21 cellular contexts compared by ENCODE assay signal in genomic region chr4:101236097-101236496, GRCh38.
DNase-seq lines count a peak whose midpoint lies in the region; ATAC-seq, FAIRE-seq and TF ChIP-seq lines count a peak whose summit lies in the region.
"Had no signal": no experiment of that assay in that cellular context is flagged by ENCODE, and none has a peak within 500 bp of the region (broad histone marks: within the 10 kb centered on the region; RNA-seq: fewer than 3 reads in every experiment).

No MANE protein-coding gene starts in this region.

- H3K27ac ChIP-seq in 22Rv1, result peak overlapping the region; percentile 97
- no peak overlapping the region for H3K27ac ChIP-seq in gastrocnemius medialis
- no peak overlapping the region for H3K27ac ChIP-seq in dorsolateral prefrontal cortex
- H3K27ac ChIP-seq: A549, Peyer's patch had no signal

- no peaks in the 10 kb centered on the region for H3K27me3 Mint-ChIP-seq in dendritic cell treated with granulocyte-macrophage colony-stimulating factor and Interleukin-4, amounts not matched to agents 40 ng/mL and 50 ng/mL, for 4 days
- H3K27me3 Mint-ChIP-seq in activated CD4-positive, alpha-beta memory T cell treated with anti-CD3 and anti-CD28 coated beads, Interleukin-2, amount 10 ng/mL, durations not matched to agents 7 days and 5 days, result no peaks in the 10 kb centered on the region

- CTCF ChIA-PET in activated CD4-positive, alpha-beta memory T cell treated with anti-CD3 and anti-CD28 coated beads, Interleukin-2, amount 10 ng/mL, durations not matched to agents 7 days and 5 days (lab: Charles Lee), result no interaction called here

- POLR2A ChIA-PET in activated CD4-positive, alpha-beta memory T cell treated with anti-CD3 and anti-CD28 coated beads, Interleukin-2, amount 10 ng/mL, durations not matched to agents 7 days and 5 days (lab: Charles Lee), result interaction anchor here (0.6 kb wide), 1 partner anchor 99 kb away, joined by 3 read pairs; no protein-coding TSS in a partner anchor

- peak overlapping the region; percentile 37 for H3K27ac Mint-ChIP-seq in dendritic cell treated with granulocyte-macrophage colony-stimulating factor and Interleukin-4, amounts not matched to agents 40 ng/mL and 50 ng/mL, for 4 days
- H3K27ac Mint-ChIP-seq in activated CD4-positive, alpha-beta memory T cell treated with anti-CD3 and anti-CD28 coated beads, Interleukin-2, amount 10 ng/mL, durations not matched to agents 7 days and 5 days, result no peak overlapping the region
- H3K27ac Mint-ChIP-seq: CD8-positive, alpha-beta T cell had no signal

- H3K4me3 Mint-ChIP-seq in dendritic cell treated with granulocyte-macrophage colony-stimulating factor and Interleukin-4, amounts not matched to agents 40 ng/mL and 50 ng/mL, for 4 days, result peak overlapping the region; percentile 34
- no peak overlapping the region for H3K4me3 Mint-ChIP-seq in activated CD4-positive, alpha-beta memory T cell treated with anti-CD3 and anti-CD28 coated beads, Interleukin-2, amount 10 ng/mL, durations not matched to agents 7 days and 5 days
- H3K4me3 Mint-ChIP-seq: CD8-positive, alpha-beta T cell had no signal

- peaks cover 39% of the 10 kb centered on the region for H3K4me1 Mint-ChIP-seq in dendritic cell treated with granulocyte-macrophage colony-stimulating factor and Interleukin-4, amounts not matched to agents 40 ng/mL and 50 ng/mL, for 4 days (ENCODE audit: low read depth)
- H3K4me1 Mint-ChIP-seq in activated CD4-positive, alpha-beta memory T cell treated with anti-CD3 and anti-CD28 coated beads, Interleukin-2, amount 10 ng/mL, durations not matched to agents 7 days and 5 days, result peaks cover 5% of the 10 kb centered on the region

- in situ Hi-C loops in gastrocnemius medialis (cut with MboI; ENCODE audit: low sequenced_read_pairs in 4 of 4), result no loop called here

- no peaks in the 10 kb centered on the region for H3K9me3 ChIP-seq in gastrocnemius medialis
- H3K9me3 ChIP-seq: A549, Peyer's patch had no signal

- H3K9me3 Mint-ChIP-seq in dendritic cell treated with granulocyte-macrophage colony-stimulating factor and Interleukin-4, amounts not matched to agents 40 ng/mL and 50 ng/mL, for 4 days, result no peaks in the 10 kb centered on the region
- no peaks in the 10 kb centered on the region for H3K9me3 Mint-ChIP-seq in activated CD4-positive, alpha-beta memory T cell treated with anti-CD3 and anti-CD28 coated beads, Interleukin-2, amount 10 ng/mL, durations not matched to agents 7 days and 5 days
- H3K9me3 Mint-ChIP-seq: CD8-positive, alpha-beta T cell had no signal

- no peaks in the 10 kb centered on the region for H3K27me3 ChIP-seq in gastrocnemius medialis
- no peaks in the 10 kb centered on the region for H3K27me3 ChIP-seq in dorsolateral prefrontal cortex
- H3K27me3 ChIP-seq: Peyer's patch had no signal

- no peak for TF ChIP-seq POLR2A in gastrocnemius medialis (IDR thresholded peaks at IDR 0.05)

- no peak for DNase-seq in GM19239 (ENCODE audit: insufficient read length, low spot score)
- DNase-seq in NOMO-1 treated with DMSO at 0.1 percent for 48 hours (lab: John Stamatoyannopoulos, UW; ENCODE audit: unreplicated experiment), result peak; percentile 62
- DNase-seq in activated CD4-positive, alpha-beta memory T cell treated with anti-CD3 and anti-CD28 coated beads, Interleukin-2, amount 10 ng/mL, durations not matched to agents 7 days and 5 days, result no peak
- no peak for DNase-seq in NCI-H2227 treated with DMSO at 0.1 percent for 48 hours (lab: John Stamatoyannopoulos, UW)
- DNase-seq in gastrocnemius medialis, result no peak
- DNase-seq in dorsolateral prefrontal cortex, result no peak
- DNase-seq: CD8-positive, alpha-beta T cell; DND-41; GDM1; KG1; MM.1S; NCI-H1417 treated with DMSO at 0.1 percent for 48 hours; NCI-H2081; NCI-H226; NCI-H526; Peyer's patch; Right ventricle myocardium superior had no signal

- intact Hi-C loops in dendritic cell treated with granulocyte-macrophage colony-stimulating factor and Interleukin-4, amounts not matched to agents 40 ng/mL and 50 ng/mL, for 4 days (cut with micrococcal nuclease), result no loop called here
- intact Hi-C loops in gastrocnemius medialis (cut with DNase I; ENCODE audit: low total_unique reads) (loop anchor here (10.0 kb wide), 1 partner anchor 109 kb away; the partner anchor contains the start of gene PPP3CA), dorsolateral prefrontal cortex (cut with DNase I) (no loop called here)

- TF ChIP-seq CTCF in 22Rv1 (IDR thresholded peaks at IDR 0.05) (no peak), gastrocnemius medialis (IDR thresholded peaks at IDR 0.05 in 4 of 5, conservative IDR thresholded peaks at IDR 0.05 in 1 of 5) (no peak), dorsolateral prefrontal cortex (IDR thresholded peaks at IDR 0.05 in 54 of 56, conservative IDR thresholded peaks at IDR 0.05 in 2 of 56; ENCODE audit: low read depth in 1 of 56, partially characterized antibody in 56 of 56) (no peak)

- peak; percentile 39 for FAIRE-seq in GM19239 (lab: Jason Lieb, UNC)
- FAIRE-seq: A549, GM12892 had no signal

- no peak for ATAC-seq in gastrocnemius medialis
- ATAC-seq: A549; CD8-positive, alpha-beta T cell had no signal

- H3K36me3 ChIP-seq in gastrocnemius medialis, result no peaks in the 10 kb centered on the region
- H3K36me3 ChIP-seq: Peyer's patch had no signal

- peaks cover 36 to 38% of the 10 kb centered on the region in 2 donors for H3K4me1 ChIP-seq in gastrocnemius medialis
- H3K4me1 ChIP-seq: Peyer's patch had no signal

- H3K36me3 Mint-ChIP-seq in dendritic cell treated with granulocyte-macrophage colony-stimulating factor and Interleukin-4, amounts not matched to agents 40 ng/mL and 50 ng/mL, for 4 days (ENCODE audit: low read depth), result no peaks in the 10 kb centered on the region
- no peaks in the 10 kb centered on the region for H3K36me3 Mint-ChIP-seq in activated CD4-positive, alpha-beta memory T cell treated with anti-CD3 and anti-CD28 coated beads, Interleukin-2, amount 10 ng/mL, durations not matched to agents 7 days and 5 days (ENCODE audit: low read depth)
- H3K36me3 Mint-ChIP-seq: CD8-positive, alpha-beta T cell had no signal

- H3K4me3 ChIP-seq in gastrocnemius medialis, result no peak overlapping the region
- H3K4me3 ChIP-seq in dorsolateral prefrontal cortex, result no peak overlapping the region
- H3K4me3 ChIP-seq: A549, Peyer's patch had no signal
